In genomic region chr12:56521209-56521589, GRCh38 we compare ENCODE assay signal across 1 cellular context.
A peak's percentile ranks its signal among the peaks of the same experiment; 100 is the strongest.
TF ChIP-seq lines count a peak whose summit lies in the region.

No MANE protein-coding gene starts in this region.

TF ChIP-seq in K562, 482 proteins besides CTCF, POLR2A, EP300 and RAD21:
- TF ChIP-seq EGR1 (conservative IDR thresholded peaks at IDR 0.05): peak; percentile 50; the same call in 1 of the 2 replicates
- no peak for TF ChIP-seq GTF2F1 (IDR thresholded peaks at IDR 0.05; ENCODE audit: low read depth, low read length)
- peak; percentile 17; the same call in 1 of the 2 replicates for TF ChIP-seq ZNF384 (IDR thresholded peaks at IDR 0.05; ENCODE audit: low read depth, low read length)
- no peak for TF ChIP-seq KDM5B (IDR thresholded peaks at IDR 0.05; ENCODE audit: insufficient replicate concordance, low read depth, low read length)
